ENCODE assay signal across 10 cellular contexts in the genomic region with DNA sequence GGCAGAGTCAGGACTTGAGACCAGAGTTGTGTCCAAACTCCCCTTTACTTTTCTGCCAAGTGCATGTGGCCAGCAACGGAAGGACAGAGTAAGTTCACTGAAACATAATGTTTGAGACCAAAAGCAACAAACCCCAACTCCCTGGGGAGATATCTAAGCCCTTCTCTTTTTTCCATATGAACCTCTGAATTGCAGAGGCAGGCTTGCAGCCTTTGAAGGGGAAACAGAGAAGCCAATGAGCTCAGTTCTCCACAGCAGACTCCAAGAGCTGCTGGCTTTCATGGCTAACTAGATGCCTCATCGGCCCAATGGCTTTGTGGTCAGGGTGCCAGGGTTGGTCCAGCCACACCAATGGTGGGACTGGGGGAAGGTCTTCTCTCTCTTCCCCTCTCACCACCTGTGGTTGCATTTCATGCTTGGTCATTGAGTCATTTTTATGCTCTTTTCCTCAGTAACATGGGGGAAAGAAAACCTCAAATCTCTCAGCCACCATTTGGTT. TPM values are rescaled to one million over a fixed set of nuclear protein-coding genes. Genes with fewer than 3 reads are reported as not detected.
DNase-seq lines count a peak whose midpoint lies in the region; ATAC-seq and TF ChIP-seq lines count a peak whose summit lies in the region.
"Had no signal": no experiment of that assay in that cellular context is flagged by ENCODE, and none has a peak within 500 bp of the region (broad histone marks: within the 10 kb centered on the region; RNA-seq: fewer than 3 reads in every experiment).

No MANE protein-coding gene starts in this region.

- H3K27me3 ChIP-seq in prostate gland (replicated peaks; ENCODE audit: insufficient read depth): no peaks in the 10 kb centered on the region

- H3K27ac ChIP-seq in prostate gland: no peak overlapping the region

- H3K36me3 ChIP-seq in prostate gland: no peaks in the 10 kb centered on the region

- TF ChIP-seq POLR2A in prostate gland (IDR thresholded peaks at IDR 0.05): no peak

- WGBS in prostate gland: 46% methylated on average over 2 of the region's 2 CpGs

- no peak for TF ChIP-seq CTCF in prostate gland (IDR thresholded peaks at IDR 0.05)

- DNase-seq in astrocyte of the hippocampus (ENCODE audit: low read depth, low spot score): peak; percentile 66
- peak; percentile 85 for DNase-seq in renal cortical epithelial cell (ENCODE audit: low read depth)
- DNase-seq in medulla oblongata (ENCODE audit: extremely low spot score): no peak
- no peak for DNase-seq in prostate gland (ENCODE audit: low spot score)
- no peak for DNase-seq in mesenteric fat pad (ENCODE audit: low spot score)
- DNase-seq: activated CD8-positive, alpha-beta memory T cell treated with anti-CD3 and anti-CD28 coated beads, Interleukin-2, amount 50 U/mL, for 48 hours; anterior cingulate cortex had no signal

- intact Hi-C loops in prostate gland (cut with DNase I): no loop called here

- H3K9me3 ChIP-seq in prostate gland: no peaks in the 10 kb centered on the region

- H3K4me3 ChIP-seq in prostate gland: no peak overlapping the region

- no peaks in the 10 kb centered on the region for H3K4me1 ChIP-seq in prostate gland (replicated peaks)

- ATAC-seq in GM18858 (IDR thresholded peaks at IDR 0.05; ENCODE audit: unreplicated experiment) (peak; percentile 46), HG03196 (IDR thresholded peaks at IDR 0.05; ENCODE audit: unreplicated experiment) (peak; percentile 46), GM21737 (IDR thresholded peaks at IDR 0.05; ENCODE audit: unreplicated experiment) (no peak)

RNA-seq across cellular contexts. Expression of a gene that starts 34.0 kb away (rescaled TPM):
- 8.2 and 19.7 TPM in 2 replicates for total RNA-seq in renal cortical epithelial cell
- 10 to 100 TPM in 1 of 2 donors, 1 to 10 TPM in 1; 5.6 to 14.3 TPM for total RNA-seq in prostate gland
- 21.9 TPM for total RNA-seq in mesenteric fat pad

Comparison
In these comparisons a context has a peak if more than half of its experiments do, and no peak if none do; other contexts are left out.
1. DNase-seq: peak in astrocyte of the hippocampus (single experiment) and renal cortical epithelial cell (single experiment); none in medulla oblongata (single experiment), prostate gland (single experiment) and mesenteric fat pad (single experiment).